In genomic region chr15:96336045-96336642, GRCh38 we compare ENCODE assay signal across 1 cellular context.
TF ChIP-seq lines count a peak whose summit lies in the region.

No MANE protein-coding gene starts in this region.

TF ChIP-seq in H1, 55 proteins besides CTCF, POLR2A, EP300 and RAD21:
- TF ChIP-seq SUZ12 (IDR thresholded peaks at IDR 0.05; ENCODE audit: low read length), result peak; percentile 0; the same call in 1 of the 2 replicates
- TF ChIP-seq SP2 (IDR thresholded peaks at IDR 0.05; ENCODE audit: low read length), result no peak
